1 cellular context compared by ENCODE assay signal in genomic region chr3:136898954-136899353, GRCh38.
TF ChIP-seq lines count a peak whose summit lies in the region.

No MANE protein-coding gene starts in this region.

TF ChIP-seq in GM23338, 12 proteins besides CTCF, POLR2A, EP300 and RAD21:
- TF ChIP-seq REST (IDR thresholded peaks at IDR 0.05; ENCODE audit: unreplicated experiment) (no peak), CREB1 (CRISPR knock-in tag; IDR thresholded peaks at IDR 0.05; ENCODE audit: low read depth) (no peak), NANOG (IDR thresholded peaks at IDR 0.05; ENCODE audit: borderline replicate concordance) (no peak), EZH2 (IDR thresholded peaks at IDR 0.05; ENCODE audit: low read depth, unreplicated experiment) (no peak)
TF ChIP-seq in GM23338: peak in this region for 0.
